Comparison of ENCODE assay signal across 8 cellular contexts in genomic region chr19:6481541-6482342, GRCh38. TPM values are rescaled to one million over a fixed set of nuclear protein-coding genes. Genes with fewer than 3 reads are reported as not detected.
DNase-seq lines count a peak whose midpoint lies in the region; ATAC-seq and TF ChIP-seq lines count a peak whose summit lies in the region.

A gene with protein sequence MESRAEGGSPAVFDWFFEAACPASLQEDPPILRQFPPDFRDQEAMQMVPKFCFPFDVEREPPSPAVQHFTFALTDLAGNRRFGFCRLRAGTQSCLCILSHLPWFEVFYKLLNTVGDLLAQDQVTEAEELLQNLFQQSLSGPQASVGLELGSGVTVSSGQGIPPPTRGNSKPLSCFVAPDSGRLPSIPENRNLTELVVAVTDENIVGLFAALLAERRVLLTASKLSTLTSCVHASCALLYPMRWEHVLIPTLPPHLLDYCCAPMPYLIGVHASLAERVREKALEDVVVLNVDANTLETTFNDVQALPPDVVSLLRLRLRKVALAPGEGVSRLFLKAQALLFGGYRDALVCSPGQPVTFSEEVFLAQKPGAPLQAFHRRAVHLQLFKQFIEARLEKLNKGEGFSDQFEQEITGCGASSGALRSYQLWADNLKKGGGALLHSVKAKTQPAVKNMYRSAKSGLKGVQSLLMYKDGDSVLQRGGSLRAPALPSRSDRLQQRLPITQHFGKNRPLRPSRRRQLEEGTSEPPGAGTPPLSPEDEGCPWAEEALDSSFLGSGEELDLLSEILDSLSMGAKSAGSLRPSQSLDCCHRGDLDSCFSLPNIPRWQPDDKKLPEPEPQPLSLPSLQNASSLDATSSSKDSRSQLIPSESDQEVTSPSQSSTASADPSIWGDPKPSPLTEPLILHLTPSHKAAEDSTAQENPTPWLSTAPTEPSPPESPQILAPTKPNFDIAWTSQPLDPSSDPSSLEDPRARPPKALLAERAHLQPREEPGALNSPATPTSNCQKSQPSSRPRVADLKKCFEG (minus strand): TSS chr19:6481787. CDS start chr19:6481695, 92 bp downstream.

- ATAC-seq in HG02884 (IDR thresholded peaks at IDR 0.05; ENCODE audit: unreplicated experiment) (peak; percentile 52), T-cell (replicated peaks in 1 of 4) (peak; percentile 85 to 95 (median 92)), left colon (peak; percentile 43), GM18870 (IDR thresholded peaks at IDR 0.05; ENCODE audit: unreplicated experiment) (no peak)

- H3K27me3 Mint-ChIP-seq in T-cell = no peaks in the 10 kb centered on the region

- CTCF ChIA-PET in T-cell (lab: Charles Lee) = interaction anchor here in 1 of 2 donors (0.5 to 2.0 kb wide), 6 partner anchors 21 to 858 kb away, joined by 3 to 6 read pairs (median 3); partner anchors contain the start of gene KHSRP

- POLR2A ChIA-PET in T-cell (lab: Charles Lee) = interaction anchor here (0.5 to 0.8 kb wide), 2 partner anchors 10 to 57 kb away, joined by 3 read pairs; partner anchors contain the start of gene KHSRP (in 1 of the 2)

- no peaks in the 10 kb centered on the region for H3K36me3 Mint-ChIP-seq in T-cell

- intact Hi-C loops in left colon (cut with DNase I, micrococcal nuclease) = no loop called here

- peak within 1 kb of the TSS; percentile 81 to 97 (median 93) for H3K4me3 Mint-ChIP-seq in T-cell

- peak within 1 kb of the TSS; percentile 97 to 100 for H3K27ac Mint-ChIP-seq in T-cell

- peaks cover 40 to 45% (median 44%) of the 10 kb centered on the region in 3 donors for H3K4me1 Mint-ChIP-seq in T-cell

- TF ChIP-seq CTCF in GM10266 (IDR thresholded peaks at IDR 0.05; ENCODE audit: control insufficient read depth, insufficient read depth, low read depth, missing control alignments) = peak; percentile 78

- no peaks in the 10 kb centered on the region for H3K9me3 Mint-ChIP-seq in T-cell

- peak; percentile 83 for DNase-seq in GM10266 (ENCODE audit: extremely low spot score)
- peak; percentile 45 to 77 (median 64) for DNase-seq in T-cell
- peak in 35 of 56 donors; percentile 4 to 64 (median 35) for DNase-seq in amygdala (lab: John Stamatoyannopoulos, UW)
- DNase-seq in left colon = peak in 1 of 2 donors; percentile 68
- peak; percentile 53 to 54 for DNase-seq in stimulated activated CD8-positive, alpha-beta memory T cell treated with anti-CD3 and anti-CD28 coated beads, Interleukin-15, amount 100 ng/mL, for 48 hours (ENCODE audit: low read depth in 2 of 2)
- DNase-seq in AG08395 (ENCODE audit: low spot score) = no peak

RNA-seq across cellular contexts. Expression of the gene that starts here (rescaled TPM):
- total RNA-seq in T-cell = 100 to 1,000 TPM; 107 to 140 (median 114) TPM
- 1 to 10 TPM; 2.8 TPM for total RNA-seq in left colon

Comparison
In these comparisons a context has a peak if more than half of its experiments do, and no peak if none do; other contexts are left out.
1. RNA of the gene that starts here (total RNA-seq): 107 to 140 TPM in T-cell; 2.8 TPM in left colon; every median in the first group is over 10 times any median in the second.